ENCODE assay signal across 8 cellular contexts in the genomic region with DNA sequence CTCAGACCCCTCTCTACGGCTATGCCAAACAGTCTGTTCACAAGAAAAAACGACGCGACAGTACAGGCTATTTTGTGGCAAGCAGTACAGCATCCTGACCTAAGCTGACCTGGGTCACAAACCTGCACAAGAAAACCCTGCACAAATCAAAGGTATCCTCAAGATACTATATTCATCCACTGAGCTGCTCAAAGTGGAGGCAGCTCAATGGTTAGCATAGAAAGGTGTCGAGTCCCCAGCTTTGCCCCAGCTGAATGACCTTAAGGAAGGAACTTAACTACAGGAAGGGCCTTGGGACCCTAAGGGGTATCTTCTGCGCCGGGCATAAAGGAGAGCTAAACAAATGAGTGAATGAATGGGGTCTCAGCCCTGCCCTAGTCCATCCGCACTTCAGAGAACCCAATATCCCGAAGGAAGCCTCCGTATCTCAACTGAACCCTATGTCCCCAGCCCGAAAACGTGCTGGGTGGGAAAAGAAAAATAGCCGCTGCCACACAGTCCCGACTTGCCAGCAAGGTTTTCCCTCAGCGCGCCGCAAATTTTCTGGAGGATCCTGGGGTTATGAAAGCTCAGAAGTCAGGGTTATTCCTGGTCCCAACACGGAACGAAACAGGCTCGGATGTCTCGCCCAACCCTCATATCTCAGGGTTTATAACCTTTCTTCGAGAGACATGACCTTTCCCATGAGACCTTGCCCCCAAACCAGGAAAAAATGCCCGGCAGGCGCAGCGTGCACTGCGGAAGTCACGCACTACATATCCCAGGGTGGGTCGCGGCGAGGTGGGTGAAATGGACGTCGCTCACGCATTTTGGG. TPM values are rescaled to one million over a fixed set of nuclear protein-coding genes. Genes with fewer than 3 reads are reported as not detected.
DNase-seq lines count a peak whose midpoint lies in the region; ATAC-seq and TF ChIP-seq lines count a peak whose summit lies in the region.

A gene with protein sequence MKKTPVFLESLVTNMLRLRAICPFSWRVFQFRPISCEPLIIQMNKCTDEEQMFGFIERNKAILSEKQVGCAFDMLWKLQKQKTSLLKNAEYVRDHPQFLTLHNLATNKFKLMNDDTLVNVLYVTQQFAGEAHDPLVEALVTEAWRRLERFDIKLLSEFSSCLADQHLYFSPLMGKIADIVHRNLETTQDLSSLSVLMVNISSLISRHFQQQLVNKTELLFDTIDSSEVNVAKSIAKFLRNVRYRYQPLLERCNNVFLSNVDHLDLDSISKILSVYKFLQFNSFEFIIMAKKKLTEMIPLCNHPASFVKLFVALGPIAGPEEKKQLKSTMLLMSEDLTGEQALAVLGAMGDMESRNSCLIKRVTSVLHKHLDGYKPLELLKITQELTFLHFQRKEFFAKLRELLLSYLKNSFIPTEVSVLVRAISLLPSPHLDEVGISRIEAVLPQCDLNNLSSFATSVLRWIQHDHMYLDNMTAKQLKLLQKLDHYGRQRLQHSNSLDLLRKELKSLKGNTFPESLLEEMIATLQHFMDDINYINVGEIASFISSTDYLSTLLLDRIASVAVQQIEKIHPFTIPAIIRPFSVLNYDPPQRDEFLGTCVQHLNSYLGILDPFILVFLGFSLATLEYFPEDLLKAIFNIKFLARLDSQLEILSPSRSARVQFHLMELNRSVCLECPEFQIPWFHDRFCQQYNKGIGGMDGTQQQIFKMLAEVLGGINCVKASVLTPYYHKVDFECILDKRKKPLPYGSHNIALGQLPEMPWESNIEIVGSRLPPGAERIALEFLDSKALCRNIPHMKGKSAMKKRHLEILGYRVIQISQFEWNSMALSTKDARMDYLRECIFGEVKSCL (minus strand): TSS at position 706 of the 814 bp plus-strand sequence. CDS start 1,836 bp downstream, outside the sequence.

- peak within 1 kb of the TSS; percentile 55 for H3K56ac ChIP-seq in IMR-90 (ENCODE audit: extremely low read depth, insufficient read depth, low read length)

- peak within 1 kb of the TSS; percentile 11; the same call in 1 of the 2 replicates for H3K18ac ChIP-seq in IMR-90 (ENCODE audit: low read depth, low read length)

- no peaks in the 10 kb centered on the region for H3K9me3 ChIP-seq in IMR-90 (ENCODE audit: control insufficient read depth, insufficient read depth, low read length)
- no peaks in the 10 kb centered on the region for H3K9me3 ChIP-seq in PC-3 (ENCODE audit: low read length)
- H3K9me3 ChIP-seq in mucosa of stomach (ENCODE audit: control insufficient read depth, low read length) = no peaks in the 10 kb centered on the region

- H3F3A ChIP-seq in PC-3 (ENCODE audit: low read length, unreplicated experiment) = no peaks in the 10 kb centered on the region

- TF ChIP-seq CTCF in IMR-90 (conservative IDR thresholded peaks at IDR 0.05; ENCODE audit: low read depth, low read length) (no peak), PC-3 (conservative IDR thresholded peaks at IDR 0.05; ENCODE audit: low read depth, low read length) (no peak)

- WGBS in IMR-90 (ENCODE audit: extremely low coverage in 2 of 2, insufficient read length in 1 of 2), 2 experiments = 8% methylated on average over 5 of the region's 33 CpGs; no CpG with 5 or more reads in 1 of the 2 experiments

- H3K4me1 ChIP-seq in IMR-90 (ENCODE audit: control insufficient read depth, insufficient read depth, low read length) = no peaks in the 10 kb centered on the region
- peaks cover 6% of the 10 kb centered on the region; the same call in 1 of the 2 replicates for H3K4me1 ChIP-seq in PC-3 (ENCODE audit: insufficient read depth, low read length)
- no peaks in the 10 kb centered on the region for H3K4me1 ChIP-seq in mucosa of stomach (ENCODE audit: control insufficient read depth, insufficient read depth, low read length)

- H2AK5ac ChIP-seq in IMR-90 (ENCODE audit: low read depth, low read length) = no peak within 1 kb of the TSS

- peak within 1 kb of the TSS; percentile 87 for H3K14ac ChIP-seq in IMR-90 (replicated peaks; ENCODE audit: low read depth, low read length)

- ATAC-seq in GM21528 (IDR thresholded peaks at IDR 0.05; ENCODE audit: low FRiP score, unreplicated experiment) (peak; percentile 99), IMR-90 (ENCODE audit: low read depth) (peak; percentile 99), PC-3 (peak; percentile 100)

- CTCF ChIA-PET in IMR-90 (lab: Yijun Ruan, JAX) (interaction anchor here (0.9 to 1.0 kb wide), 2 partner anchors 43 to 49 kb away, joined by 3 read pairs; no protein-coding TSS in a partner anchor), PC-3 (lab: Charles Lee) (no interaction called here)

- peak within 1 kb of the TSS; percentile 44 to 85 for H4K8ac ChIP-seq in IMR-90 (ENCODE audit: low read depth in 2 of 2, low read length in 2 of 2)

- H3K4ac ChIP-seq in IMR-90 (ENCODE audit: low read depth, low read length) = peak within 1 kb of the TSS; percentile 85

- dilution Hi-C loops in IMR-90 (cut with HindIII; ENCODE audit: low sequenced_read_pairs, unreplicated experiment) = no loop called here

- H3K4me3 ChIP-seq in IMR-90 (ENCODE audit: insufficient read depth, low read depth, low read length) (peak within 1 kb of the TSS; percentile 62), PC-3 (ENCODE audit: low read length) (peak within 1 kb of the TSS; percentile 73), mucosa of stomach (ENCODE audit: low read length) (peak within 1 kb of the TSS; percentile 26)

- H3K4me2 ChIP-seq in IMR-90 (ENCODE audit: low read depth, low read length) (peak within 1 kb of the TSS; percentile 100), PC-3 (ENCODE audit: low read length) (peak within 1 kb of the TSS; percentile 93)

- peak within 1 kb of the TSS; percentile 38; the same call in 1 of the 2 replicates for H2BK120ac ChIP-seq in IMR-90 (ENCODE audit: low read depth, low read length)

- H4K5ac ChIP-seq in IMR-90 (ENCODE audit: low read depth, low read length) = peak within 1 kb of the TSS; percentile 56

- DNase-seq in DMS 273 (lab: John Stamatoyannopoulos, UW; ENCODE audit: unreplicated experiment) = peak; percentile 98
- peak; percentile 81 for DNase-seq in IMR-90
- peak; percentile 94 for DNase-seq in PC-3
- DNase-seq in activated T-cell treated with anti-CD3 and anti-CD28 coated beads for 48 hours (ENCODE audit: low read depth) = peak; percentile 83
- DNase-seq in erythroblast (lab: John Stamatoyannopoulos, UW) = peak; percentile 92 to 95
- peak; percentile 62 to 69 for DNase-seq in stimulated activated CD8-positive, alpha-beta memory T cell treated with anti-CD3 and anti-CD28 coated beads, Interleukin-7, amount 100 ng/mL, for 1 hour (ENCODE audit: low read depth in 2 of 2)

- BruUV-seq in IMR-90 (replicated peaks; lab: Mats Ljungman, UMichigan) (TSS peak; percentile 50), PC-3 (replicated peaks; lab: Mats Ljungman, UMichigan) (TSS peak; percentile 87)

- intact Hi-C loops in IMR-90 (cut with micrococcal nuclease) = loop anchor here (10.0 kb wide), 1 partner anchor 221 kb away; a partner anchor contains a TSS
- intact Hi-C loops in PC-3 (cut with micrococcal nuclease) = no loop called here

- H3K36me3 ChIP-seq in IMR-90 (ENCODE audit: control insufficient read depth, insufficient read depth, low read length) (no peaks in the 10 kb centered on the region), PC-3 (ENCODE audit: low read depth, low read length) (no peaks in the 10 kb centered on the region), mucosa of stomach (ENCODE audit: control insufficient read depth, insufficient read depth, low read length) (no peaks in the 10 kb centered on the region)

- H3K27ac ChIP-seq in IMR-90 (ENCODE audit: insufficient read depth, low read length) (peak within 1 kb of the TSS; percentile 41), PC-3 (ENCODE audit: low read length) (peak within 1 kb of the TSS; percentile 15; the same call in 1 of the 2 replicates)

- POLR2A ChIA-PET in IMR-90 (lab: Charles Lee; ENCODE audit: unreplicated experiment) (no interaction called here), PC-3 (lab: Charles Lee; ENCODE audit: unreplicated experiment) (interaction anchor here (0.6 to 0.7 kb wide), 2 partner anchors 11 to 16 kb away, joined by 4 to 9 read pairs; a partner anchor contains a TSS)

- peak within 1 kb of the TSS; percentile 70 for H3K9ac ChIP-seq in IMR-90 (ENCODE audit: low read depth, low read length)
- H3K9ac ChIP-seq in PC-3 (ENCODE audit: low read length) = peak within 1 kb of the TSS; percentile 79
- H3K9ac ChIP-seq in mucosa of stomach (ENCODE audit: low read length) = peak within 1 kb of the TSS; percentile 68

- TF ChIP-seq POLR2A in IMR-90 (IDR thresholded peaks at IDR 0.05; ENCODE audit: low read depth, low read length) (no peak), erythroblast (IDR thresholded peaks at IDR 0.05; ENCODE audit: low read length) (peak; percentile 80)

- no peaks in the 10 kb centered on the region for H3K27me3 ChIP-seq in IMR-90 (ENCODE audit: control insufficient read depth, insufficient read depth, low read length)
- H3K27me3 ChIP-seq in PC-3 (ENCODE audit: low read length) = no peaks in the 10 kb centered on the region
- no peaks in the 10 kb centered on the region for H3K27me3 ChIP-seq in mucosa of stomach (ENCODE audit: control insufficient read depth, insufficient read depth, low read length)

- H2AK9ac ChIP-seq in IMR-90 (replicated peaks; ENCODE audit: low read depth, low read length, poor library complexity) = peak within 1 kb of the TSS; percentile 75

- H3K9me2 ChIP-seq in PC-3 (replicated peaks; ENCODE audit: low read length) = no peaks in the 10 kb centered on the region

- H2AFZ ChIP-seq in IMR-90 (replicated peaks; ENCODE audit: low read length, poor library complexity) = peak within 1 kb of the TSS; percentile 94
- peak within 1 kb of the TSS; percentile 94 for H2AFZ ChIP-seq in PC-3 (ENCODE audit: low read length)

- peak within 1 kb of the TSS; percentile 51; the same call in 1 of the 2 replicates for H4K91ac ChIP-seq in IMR-90 (ENCODE audit: insufficient read depth, low read depth, low read length)

- no peaks in the 10 kb centered on the region for H3K9me1 ChIP-seq in IMR-90 (ENCODE audit: insufficient read depth, low read length)

- H2BK15ac ChIP-seq in IMR-90 (ENCODE audit: low read depth, low read length) = no peak within 1 kb of the TSS

- peaks cover 0 to 20% of the 10 kb centered on the region in 2 experiments; a peak in 3 of 4 replicates for H3K79me1 ChIP-seq in IMR-90 (ENCODE audit: low read depth in 1 of 2, low read length in 2 of 2)

- H3K23ac ChIP-seq in IMR-90 (ENCODE audit: low read depth, low read length) = peak within 1 kb of the TSS; percentile 88

- in situ Hi-C loops in IMR-90 (cut with MboI; ENCODE audit: low sequenced_read_pairs) = no loop called here

- H4K20me1 ChIP-seq in IMR-90 (ENCODE audit: insufficient read depth, low read length) = no peaks in the 10 kb centered on the region
- H4K20me1 ChIP-seq in PC-3 (ENCODE audit: low read length) = no peaks in the 10 kb centered on the region

- H2BK5ac ChIP-seq in IMR-90 (ENCODE audit: low read depth, low read length, poor library complexity, severe bottlenecking) = peak within 1 kb of the TSS; percentile 55

- no peak for TF ChIP-seq RAD21 in IMR-90 (IDR thresholded peaks at IDR 0.05; ENCODE audit: low read length)

- H2BK20ac ChIP-seq in IMR-90 (ENCODE audit: low read depth, low read length) = no peak within 1 kb of the TSS

- peaks cover 39% of the 10 kb centered on the region for H3K79me2 ChIP-seq in PC-3 (ENCODE audit: low read length)

RNA-seq across cellular contexts. Expression of the gene that starts here (rescaled TPM):
- 11.5 and 16.9 TPM in 2 replicates for total RNA-seq in IMR-90 (2012; rRNA removed)
- 8.2 and 11.4 TPM in 2 replicates for polyA plus RNA-seq in IMR-90 (2012; rRNA removed)
- polyA plus RNA-seq in IMR-90 (2012; cell fraction: cytosol; rRNA removed) = 0.73 and 0.97 TPM in 2 replicates
- polyA plus RNA-seq in IMR-90 (2012; cell fraction: nucleus; rRNA removed; ENCODE audit: low replicate concordance) = 3.0 and 27.0 TPM in 2 replicates
- total RNA-seq in PC-3 (2014; rRNA removed) = 21.1 and 27.0 TPM in 2 replicates

Comparison
In these comparisons a context has a peak if more than half of its experiments do, and no peak if none do; other contexts are left out.
1. Peak in every context shown above with its lines: DNase-seq, ATAC-seq, H3K4me3 ChIP-seq and H3K27ac ChIP-seq.